In the genomic region with DNA sequence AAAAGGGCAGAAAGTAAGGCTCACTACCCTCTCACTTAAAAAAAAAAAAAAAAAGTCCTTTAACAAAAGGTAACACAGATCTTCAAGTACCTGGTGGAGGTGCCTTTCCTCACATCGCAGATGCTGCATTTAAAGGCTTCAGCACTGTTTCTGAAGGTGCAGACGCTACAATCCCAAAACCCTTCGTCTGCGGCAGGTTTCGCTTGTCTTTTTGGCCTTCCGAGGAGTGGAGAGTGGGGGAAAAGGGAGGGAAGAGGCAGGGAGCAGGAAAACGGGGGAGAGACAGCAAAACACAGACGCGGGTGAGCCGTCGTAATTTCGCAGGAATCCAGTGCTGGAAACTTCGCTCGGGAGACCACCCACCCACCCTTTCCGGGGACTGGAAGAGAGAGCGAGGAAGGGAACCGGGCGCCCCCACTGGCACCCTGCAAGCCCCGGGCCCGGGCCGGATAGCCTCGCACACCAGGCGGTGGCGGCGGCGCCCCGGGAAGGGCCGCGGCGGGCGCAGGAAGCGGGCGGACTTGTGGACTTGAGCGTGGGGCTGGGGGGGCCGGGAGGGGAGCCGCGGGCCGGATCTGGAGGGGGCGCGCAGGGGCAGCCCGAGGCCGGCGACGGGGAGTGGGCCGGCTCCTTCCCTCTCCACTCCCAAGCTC, we compare ENCODE assay signal across 7 cellular contexts. TPM values are rescaled to one million over a fixed set of nuclear protein-coding genes. Genes with fewer than 3 reads are reported as not detected.
A peak's percentile ranks its signal among the peaks of the same experiment; 100 is the strongest.
DNase-seq lines count a peak whose midpoint lies in the region; ATAC-seq, FAIRE-seq and TF ChIP-seq lines count a peak whose summit lies in the region.

Gene RYBP (minus strand): TSS at position 216 of the 653 bp plus-strand sequence.

- DNase-seq in NCI-H146 (lab: John Stamatoyannopoulos, UW) (peak; percentile 28), glomerular visceral epithelial cell (ENCODE audit: extremely low spot score) (peak; percentile 31), ovary (peak in 1 of 5 donors; percentile 76), RCC 7860 (ENCODE audit: low spot score) (no peak)
- peak; percentile 42 for DNase-seq in activated T-helper 1 cell treated with anti-CD3 and anti-CD28 coated beads, Interleukin-12 subunit alpha, Interleukin-12 subunit beta, Interleukin-2, Interleukin-4 antibody, amounts not matched to agents 30 ng/mL and 10 ng/mL and 1 ng/mL, durations not matched to agents 14 hours and 24 hours and 36 hours (ENCODE audit: low spot score)

- H3K9me3 Mint-ChIP-seq in activated T-helper 1 cell treated with anti-CD3 and anti-CD28 coated beads, Interleukin-12 subunit alpha, Interleukin-12 subunit beta, Interleukin-2, Interleukin-4 antibody, amounts not matched to agents 30 ng/mL and 10 ng/mL and 1 ng/mL, durations not matched to agents 14 hours and 24 hours and 36 hours: no peaks in the 10 kb centered on the region

- H3K27ac Mint-ChIP-seq in activated T-helper 1 cell treated with anti-CD3 and anti-CD28 coated beads, Interleukin-12 subunit alpha, Interleukin-12 subunit beta, Interleukin-2, Interleukin-4 antibody, amounts not matched to agents 30 ng/mL and 10 ng/mL and 1 ng/mL, durations not matched to agents 14 hours and 24 hours and 36 hours: peak within 1 kb of the TSS; percentile 98

- whole genome bisulfite sequencing in ovary, 3 donors: 0 to 1% (median 0%) methylated on average over 22 to 45 of the region's 45 CpGs

- FAIRE-seq in RCC 7860 (lab: Jason Lieb, UNC): no peak

- peak within 1 kb of the TSS; percentile 100 for H3K4me3 Mint-ChIP-seq in activated T-helper 1 cell treated with anti-CD3 and anti-CD28 coated beads, Interleukin-12 subunit alpha, Interleukin-12 subunit beta, Interleukin-2, Interleukin-4 antibody, amounts not matched to agents 30 ng/mL and 10 ng/mL and 1 ng/mL, durations not matched to agents 14 hours and 24 hours and 36 hours

- no peaks in the 10 kb centered on the region for H3K27me3 ChIP-seq in ovary

- peak; percentile 26 for ATAC-seq in GM18502 (IDR thresholded peaks at IDR 0.05; ENCODE audit: poor library complexity, unreplicated experiment)

- TF ChIP-seq CTCF in HEK293 (tag by site-specific recombination; IDR thresholded peaks at IDR 0.05): no peak; the same call in 1 of the 2 replicates
- no peak for TF ChIP-seq CTCF in ovary (IDR thresholded peaks at IDR 0.05)

- H3K4me1 ChIP-seq in HEK293 (ENCODE audit: control insufficient read depth, insufficient read depth, low read length): peaks cover 11% of the 10 kb centered on the region
- H3K4me1 ChIP-seq in ovary (ENCODE audit: insufficient read depth): peaks cover 11% of the 10 kb centered on the region

- no peaks in the 10 kb centered on the region for H3K27me3 Mint-ChIP-seq in activated T-helper 1 cell treated with anti-CD3 and anti-CD28 coated beads, Interleukin-12 subunit alpha, Interleukin-12 subunit beta, Interleukin-2, Interleukin-4 antibody, amounts not matched to agents 30 ng/mL and 10 ng/mL and 1 ng/mL, durations not matched to agents 14 hours and 24 hours and 36 hours (ENCODE audit: insufficient read depth)

- no peak for TF ChIP-seq EP300 in ovary (IDR thresholded peaks at IDR 0.05)

- intact Hi-C loops in activated T-helper 1 cell treated with anti-CD3 and anti-CD28 coated beads, Interleukin-12 subunit alpha, Interleukin-12 subunit beta, Interleukin-2, Interleukin-4 antibody, amounts not matched to agents 30 ng/mL and 10 ng/mL and 1 ng/mL, durations not matched to agents 14 hours and 24 hours and 36 hours (cut with micrococcal nuclease): loop anchor here (1.0 to 5.0 kb wide), 5 partner anchors 9 to 719 kb away; partner anchors contain the start of gene EIF4E3
- intact Hi-C loops in ovary (cut with DNase I): loop anchor here in 3 of 4 donors (10.0 kb wide), 2 partner anchors 172 to 272 kb away; no protein-coding TSS in a partner anchor

- H3K27ac ChIP-seq in HEK293 (ENCODE audit: extremely low read depth, low read depth, low read length) (peak within 1 kb of the TSS; percentile 77), ovary (peak within 1 kb of the TSS; percentile 31 to 73)

- H3K9me3 ChIP-seq in HEK293 (ENCODE audit: control insufficient read depth, insufficient read depth, low read depth, low read length): no peaks in the 10 kb centered on the region
- no peaks in the 10 kb centered on the region for H3K9me3 ChIP-seq in ovary

- peak within 1 kb of the TSS; percentile 74 for H3K4me3 ChIP-seq in HEK293 (ENCODE audit: low read depth, low read length)
- H3K4me3 ChIP-seq in ovary: peak within 1 kb of the TSS; percentile 79

- no peak for TF ChIP-seq POLR2A in ovary (IDR thresholded peaks at IDR 0.05)

- peaks cover 54% of the 10 kb centered on the region for H3K4me1 Mint-ChIP-seq in activated T-helper 1 cell treated with anti-CD3 and anti-CD28 coated beads, Interleukin-12 subunit alpha, Interleukin-12 subunit beta, Interleukin-2, Interleukin-4 antibody, amounts not matched to agents 30 ng/mL and 10 ng/mL and 1 ng/mL, durations not matched to agents 14 hours and 24 hours and 36 hours (ENCODE audit: low read depth)

- POLR2A ChIA-PET in HEK293 (lab: Yijun Ruan, JAX): interaction anchor here (1.3 kb wide), 1 partner anchor 145 kb away, joined by 5 read pairs; no protein-coding TSS in a partner anchor

- peaks cover 41% of the 10 kb centered on the region for H3K36me3 Mint-ChIP-seq in activated T-helper 1 cell treated with anti-CD3 and anti-CD28 coated beads, Interleukin-12 subunit alpha, Interleukin-12 subunit beta, Interleukin-2, Interleukin-4 antibody, amounts not matched to agents 30 ng/mL and 10 ng/mL and 1 ng/mL, durations not matched to agents 14 hours and 24 hours and 36 hours (ENCODE audit: low read depth)

- CTCF ChIA-PET in HEK293 (lab: Yijun Ruan, JAX): no interaction called here

- H3K36me3 ChIP-seq in HEK293 (ENCODE audit: control insufficient read depth in 2 of 2, insufficient read depth in 1 of 2, low read length in 2 of 2) (no peaks in the 10 kb centered on the region), ovary (no peaks in the 10 kb centered on the region)

TF ChIP-seq in HEK293, 187 proteins besides CTCF, POLR2A, EP300 and RAD21 (continues in another document):
- TF ChIP-seq GFI1B (tag by site-specific recombination; IDR thresholded peaks at IDR 0.05) (no peak), ZSCAN30 (tag by site-specific recombination; IDR thresholded peaks at IDR 0.05) (peak; percentile 27; the same call in 1 of the 2 replicates), ZIC2 (tag by site-specific recombination; IDR thresholded peaks at IDR 0.05) (peak; percentile 39), ZNF366 (tag by site-specific recombination; conservative IDR thresholded peaks at IDR 0.05) (peak; percentile 74), IKZF3 (tag by site-specific recombination; IDR thresholded peaks at IDR 0.05) (peak; percentile 42), ZNF311 (tag by site-specific recombination; IDR thresholded peaks at IDR 0.05; ENCODE audit: borderline replicate concordance) (no peak), ZBTB20 (tag by site-specific recombination; IDR thresholded peaks at IDR 0.05) (peak; percentile 43; the same call in 1 of the 2 replicates), ZBTB11 (tag by site-specific recombination; conservative IDR thresholded peaks at IDR 0.05; ENCODE audit: low read depth) (peak; percentile 69)
- TF ChIP-seq, protein P1, sequence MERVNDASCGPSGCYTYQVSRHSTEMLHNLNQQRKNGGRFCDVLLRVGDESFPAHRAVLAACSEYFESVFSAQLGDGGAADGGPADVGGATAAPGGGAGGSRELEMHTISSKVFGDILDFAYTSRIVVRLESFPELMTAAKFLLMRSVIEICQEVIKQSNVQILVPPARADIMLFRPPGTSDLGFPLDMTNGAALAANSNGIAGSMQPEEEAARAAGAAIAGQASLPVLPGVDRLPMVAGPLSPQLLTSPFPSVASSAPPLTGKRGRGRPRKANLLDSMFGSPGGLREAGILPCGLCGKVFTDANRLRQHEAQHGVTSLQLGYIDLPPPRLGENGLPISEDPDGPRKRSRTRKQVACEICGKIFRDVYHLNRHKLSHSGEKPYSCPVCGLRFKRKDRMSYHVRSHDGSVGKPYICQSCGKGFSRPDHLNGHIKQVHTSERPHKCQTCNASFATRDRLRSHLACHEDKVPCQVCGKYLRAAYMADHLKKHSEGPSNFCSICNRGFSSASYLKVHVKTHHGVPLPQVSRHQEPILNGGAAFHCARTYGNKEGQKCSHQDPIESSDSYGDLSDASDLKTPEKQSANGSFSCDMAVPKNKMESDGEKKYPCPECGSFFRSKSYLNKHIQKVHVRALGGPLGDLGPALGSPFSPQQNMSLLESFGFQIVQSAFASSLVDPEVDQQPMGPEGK (tag by site-specific recombination; IDR thresholded peaks at IDR 0.05): peak; percentile 49; the same call in 1 of the 2 replicates

RNA-seq across cellular contexts. Expression of gene RYBP, which starts in this region (rescaled TPM):
- total RNA-seq in activated T-helper 1 cell treated with anti-CD3 and anti-CD28 coated beads, Interleukin-12 subunit alpha, Interleukin-12 subunit beta, Interleukin-2, Interleukin-4 antibody, amounts not matched to agents 30 ng/mL and 10 ng/mL and 1 ng/mL, durations not matched to agents 14 hours and 24 hours and 36 hours: 62.5 and 64.0 TPM in 2 replicates
- 10 to 100 TPM; 11.9 to 34.5 (median 20.9) TPM for total RNA-seq in ovary
- 10 to 100 TPM; 11.8 to 21.8 TPM for polyA plus RNA-seq in ovary
